ENCODE assay signal across 8 cellular contexts in the genomic region with DNA sequence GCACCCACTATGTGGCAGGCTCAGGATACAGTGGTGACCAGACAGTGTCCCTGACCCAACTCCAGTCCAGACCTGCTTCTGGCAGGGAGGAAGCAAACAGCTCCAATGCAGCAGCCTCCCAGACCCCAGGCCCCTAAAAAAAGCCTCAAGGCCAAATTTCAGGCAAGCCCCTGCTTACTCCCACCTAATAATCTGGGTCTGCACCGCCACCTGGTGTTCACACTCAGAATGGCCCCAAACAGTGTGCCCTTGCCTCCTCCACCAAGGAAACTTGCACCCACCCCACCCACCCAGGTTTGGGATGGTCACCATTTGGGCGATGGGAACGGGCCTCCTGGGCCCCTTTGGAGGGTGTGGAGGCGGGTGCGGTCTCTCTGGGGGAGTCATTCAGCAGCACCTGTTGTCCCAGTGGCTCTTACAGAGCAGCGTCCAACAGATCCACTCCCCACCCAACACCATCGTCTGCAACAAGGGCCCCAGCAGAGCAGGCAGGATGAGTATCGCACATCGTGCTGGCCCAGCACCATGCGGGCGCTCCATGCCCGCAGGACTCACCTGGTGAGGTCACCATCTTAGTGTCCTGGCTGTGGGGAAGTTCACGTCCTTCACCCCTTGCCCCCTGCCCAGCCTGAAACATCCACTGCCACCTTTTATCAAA. TPM values are rescaled to one million over a fixed set of nuclear protein-coding genes. Genes with fewer than 3 reads are reported as not detected.
DNase-seq lines count a peak whose midpoint lies in the region; ATAC-seq and TF ChIP-seq lines count a peak whose summit lies in the region.

No MANE protein-coding gene starts in this region.

- H3K27me3 ChIP-seq in effector memory CD4-positive, alpha-beta T cell (replicated peaks; ENCODE audit: control insufficient read depth, insufficient read depth, low read length, poor library complexity, severe bottlenecking), result no peaks in the 10 kb centered on the region
- peaks cover 0 to 5% (median 0%) of the 10 kb centered on the region in 3 donors for H3K27me3 ChIP-seq in stomach

- WGBS in stomach, 5 donors, result 43 to 50% (median 46%) methylated on average over 10 to 13 of the region's 13 CpGs

- TF ChIP-seq CTCF in stomach (IDR thresholded peaks at IDR 0.05), result peak in 5 of 7 experiments; percentile 27 to 88 (median 68)

- intact Hi-C loops in stomach (cut with DNase I; ENCODE audit: low total_unique reads), result no loop called here

- TF ChIP-seq EP300 in stomach (IDR thresholded peaks at IDR 0.05), result no peak

- H3K27ac ChIP-seq in effector memory CD4-positive, alpha-beta T cell (ENCODE audit: insufficient read depth, low read length, poor library complexity, severe bottlenecking), result no peak overlapping the region
- no peak overlapping the region for H3K27ac ChIP-seq in stomach

- ATAC-seq in HG02870 (IDR thresholded peaks at IDR 0.05; ENCODE audit: unreplicated experiment), result no peak

- no peak for TF ChIP-seq POLR2A in stomach (IDR thresholded peaks at IDR 0.05)

- no peak overlapping the region for H3K4me3 ChIP-seq in effector memory CD4-positive, alpha-beta T cell (ENCODE audit: insufficient read depth, low read depth, low read length, poor library complexity, severe bottlenecking)
- H3K4me3 ChIP-seq in stomach, result no peak overlapping the region

- no peaks in the 10 kb centered on the region for H3K36me3 ChIP-seq in effector memory CD4-positive, alpha-beta T cell (ENCODE audit: control insufficient read depth, insufficient read depth, low read length)
- H3K36me3 ChIP-seq in stomach, result no peaks in the 10 kb centered on the region

- DNase-seq in NCI-H187 (lab: John Stamatoyannopoulos, UW) (peak; percentile 2 to 3), NCI-H187 treated with DMSO at 0.1 percent for 48 hours (lab: John Stamatoyannopoulos, UW) (no peak), NCI-H1092 (lab: John Stamatoyannopoulos, UW) (peak; percentile 25), mucosa of gallbladder (ENCODE audit: low spot score) (peak; percentile 40), stomach (peak; percentile 72)
- peak; percentile 61 to 67 for DNase-seq in activated CD4-positive, alpha-beta T cell treated with anti-CD3 and anti-CD28 coated beads, Interleukin-2, amount 50 U/mL, for 4 hours
- DNase-seq in effector memory CD4-positive, alpha-beta T cell, result peak in 2 of 3 donors; percentile 24 to 42

- H3K9me3 ChIP-seq in effector memory CD4-positive, alpha-beta T cell (ENCODE audit: control insufficient read depth, low read length), result no peaks in the 10 kb centered on the region
- H3K9me3 ChIP-seq in stomach, result no peaks in the 10 kb centered on the region

- H3K4me1 ChIP-seq in effector memory CD4-positive, alpha-beta T cell (ENCODE audit: control insufficient read depth, insufficient read depth, low read length, poor library complexity, severe bottlenecking), result no peaks in the 10 kb centered on the region
- no peaks in the 10 kb centered on the region for H3K4me1 ChIP-seq in stomach

RNA-seq across cellular contexts. Expression of gene C3orf18, which starts 17.3 kb away (rescaled TPM):
- total RNA-seq in mucosa of gallbladder, result 12.3 TPM
- 10 to 100 TPM in 2 of 5 donors, 1 to 10 TPM in 2, not detected in 1; 4.9 to 75.0 (median 16.4) TPM for total RNA-seq in stomach
- 1 to 10 TPM; 5.9 to 9.0 (median 8.2) TPM for polyA plus RNA-seq in stomach

RNA-seq across cellular contexts. Expression of gene HEMK1, which starts 19.1 kb away (rescaled TPM):
- 29.3 TPM for total RNA-seq in mucosa of gallbladder
- total RNA-seq in stomach, result 10 to 100 TPM in 2 of 5 donors, 1 to 10 TPM in 3; 5.8 to 14.3 (median 6.4) TPM
- polyA plus RNA-seq in stomach, result 10 to 100 TPM; 19.8 to 24.8 (median 20.0) TPM

RNA-seq across cellular contexts. Expression of gene CACNA2D2, which starts 46.8 kb away (rescaled TPM):
- total RNA-seq in mucosa of gallbladder, result 1.8 TPM
- total RNA-seq in stomach, result 10 to 100 TPM in 1 of 5 donors, 1 to 10 TPM in 4; 1.2 to 45.8 (median 1.8) TPM
- polyA plus RNA-seq in stomach, result 1 to 10 TPM in 2 of 3 donors, under 1 TPM in 1; 0.92 to 2.7 (median 1.9) TPM
